In genomic region chr13:20174656-20175405, GRCh38 we compare ENCODE assay signal across 9 cellular contexts. TPM values are rescaled to one million over a fixed set of nuclear protein-coding genes. Genes with fewer than 3 reads are reported as not detected.
DNase-seq lines count a peak whose midpoint lies in the region; ATAC-seq and TF ChIP-seq lines count a peak whose summit lies in the region.
"Had no signal": no experiment of that assay in that cellular context is flagged by ENCODE, and none has a peak within 500 bp of the region (broad histone marks: within the 10 kb centered on the region; RNA-seq: fewer than 3 reads in every experiment).

No MANE protein-coding gene starts in this region.

- H3K9me3 ChIP-seq in CD4-positive, CD25-positive, alpha-beta regulatory T cell (ENCODE audit: control insufficient read depth in 2 of 2, low read length in 2 of 2) = no peaks in the 10 kb centered on the region
- H3K9me3 ChIP-seq: thyroid gland had no signal

- H3K27ac ChIP-seq in CD4-positive, CD25-positive, alpha-beta regulatory T cell (ENCODE audit: insufficient read depth, low read length, poor library complexity, severe bottlenecking) = no peak overlapping the region
- H3K27ac ChIP-seq: thyroid gland had no signal

- H3K27ac Mint-ChIP-seq in CD4-positive, CD25-positive, alpha-beta regulatory T cell = peak overlapping the region in 2 of 3 donors; percentile 32 to 62
- H3K27ac Mint-ChIP-seq in T-cell = no peak overlapping the region
- peak overlapping the region in 3 of 5 experiments; percentile 53 to 86 (median 75) for H3K27ac Mint-ChIP-seq in brain

- no peak for TF ChIP-seq CTCF in brain (conservative IDR thresholded peaks at IDR 0.05)

- H3K4me3 Mint-ChIP-seq in CD4-positive, CD25-positive, alpha-beta regulatory T cell = peak overlapping the region in 1 of 4 donors; percentile 0
- peak overlapping the region in 1 of 3 donors; percentile 18 for H3K4me3 Mint-ChIP-seq in T-cell
- H3K4me3 Mint-ChIP-seq in brain = peak overlapping the region in 1 of 5 experiments; percentile 34

- H3K4me1 ChIP-seq in CD4-positive, CD25-positive, alpha-beta regulatory T cell (ENCODE audit: control insufficient read depth, insufficient read depth, low read length, poor library complexity, severe bottlenecking) = peaks cover 3% of the 10 kb centered on the region
- H3K4me1 ChIP-seq: thyroid gland had no signal

- DNase-seq in CD4-positive, CD25-positive, alpha-beta regulatory T cell = peak in 1 of 3 donors; percentile 89
- peak in 4 of 34 experiments; percentile 25 to 43 (median 36) for DNase-seq in T-cell
- peak; percentile 60 to 86 for DNase-seq in lung microvascular endothelial cell (ENCODE audit: low read depth in 2 of 2)
- peak; percentile 58 to 78 for DNase-seq in stimulated activated CD8-positive, alpha-beta memory T cell treated with anti-CD3 and anti-CD28 coated beads, Interleukin-7, amount 100 ng/mL, for 48 hours (ENCODE audit: extremely low read depth in 1 of 2, low read depth in 1 of 2)
- no peak for DNase-seq in NCI-H2227 (lab: John Stamatoyannopoulos, UW; ENCODE audit: unreplicated experiment)

- H3K27me3 ChIP-seq in CD4-positive, CD25-positive, alpha-beta regulatory T cell (ENCODE audit: control insufficient read depth, insufficient read depth, low read length) = peaks cover 14% of the 10 kb centered on the region
- H3K27me3 ChIP-seq: thyroid gland had no signal

- no peaks in the 10 kb centered on the region for H3K36me3 ChIP-seq in CD4-positive, CD25-positive, alpha-beta regulatory T cell (ENCODE audit: control insufficient read depth, insufficient read depth, low read length)
- H3K36me3 ChIP-seq: thyroid gland had no signal

- POLR2A ChIA-PET in T-cell (lab: Charles Lee) = interaction anchor here (0.6 to 1.0 kb wide), 2 partner anchors 301 to 328 kb away, joined by 3 read pairs; no protein-coding TSS in a partner anchor

- peaks cover 7 to 18% (median 9%) of the 10 kb centered on the region in 4 donors for H3K4me1 Mint-ChIP-seq in CD4-positive, CD25-positive, alpha-beta regulatory T cell
- H3K4me1 Mint-ChIP-seq in T-cell = peaks cover 6 to 12% (median 9%) of the 10 kb centered on the region in 3 donors
- H3K4me1 Mint-ChIP-seq in brain = peaks cover 17% of the 10 kb centered on the region

- H3K27me3 Mint-ChIP-seq in CD4-positive, CD25-positive, alpha-beta regulatory T cell = peaks cover 56% of the 10 kb centered on the region
- H3K27me3 Mint-ChIP-seq in T-cell (peaks cover 75 to 84% of the 10 kb centered on the region in 2 donors), brain (peaks cover 30% of the 10 kb centered on the region)

- peak; percentile 90 to 93 for ATAC-seq in CD4-positive, CD25-positive, alpha-beta regulatory T cell (ENCODE audit: low read depth in 2 of 2)
- ATAC-seq in GM19455 (IDR thresholded peaks at IDR 0.05; ENCODE audit: unreplicated experiment) (peak; percentile 88), HG03457 (IDR thresholded peaks at IDR 0.05; ENCODE audit: unreplicated experiment) (peak; percentile 69), T-cell (replicated peaks in 1 of 4) (peak; percentile 68 to 84 (median 81))

- H3K36me3 Mint-ChIP-seq in CD4-positive, CD25-positive, alpha-beta regulatory T cell = peaks cover 3% of the 10 kb centered on the region
- H3K36me3 Mint-ChIP-seq in T-cell = no peaks in the 10 kb centered on the region
- H3K36me3 Mint-ChIP-seq in brain = no peaks in the 10 kb centered on the region

- CTCF ChIA-PET in T-cell (lab: Charles Lee) = interaction anchor here in 1 of 2 donors (1.0 kb wide), 1 partner anchor 16 kb away, joined by 3 read pairs; no protein-coding TSS in a partner anchor

- no peaks in the 10 kb centered on the region for H3K9me3 Mint-ChIP-seq in CD4-positive, CD25-positive, alpha-beta regulatory T cell
- H3K9me3 Mint-ChIP-seq in T-cell (no peaks in the 10 kb centered on the region), brain (peaks cover 0 to 3% (median 0%) of the 10 kb centered on the region in 5 experiments)

- H3K4me3 ChIP-seq in CD4-positive, CD25-positive, alpha-beta regulatory T cell (ENCODE audit: low read depth, low read length) = no peak overlapping the region
- H3K4me3 ChIP-seq: thyroid gland had no signal

RNA-seq across cellular contexts. Expression of gene GJA3, which starts 14.0 kb away (rescaled TPM):
- total RNA-seq in CD4-positive, CD25-positive, alpha-beta regulatory T cell = not detected
- under 1 TPM in 1 of 4 donors, not detected in 3; 0.06 TPM for polyA plus RNA-seq in CD4-positive, CD25-positive, alpha-beta regulatory T cell
- total RNA-seq in T-cell (under 1 TPM; 0.10 to 0.93 (median 0.42) TPM), lung microvascular endothelial cell (under 0.01 TPM in 1 of 2 replicates, not detected in the other)
- polyA plus RNA-seq in brain (ENCODE audit: insufficient read depth, low read depth, low replicate concordance) = not detected

RNA-seq across cellular contexts. Expression of gene GJB2, which starts 17.9 kb away (rescaled TPM):
- total RNA-seq in CD4-positive, CD25-positive, alpha-beta regulatory T cell = not detected
- not detected for polyA plus RNA-seq in CD4-positive, CD25-positive, alpha-beta regulatory T cell
- total RNA-seq in T-cell = under 1 TPM in 2 of 5 donors, not detected in 3; 0.10 to 0.15 TPM
- polyA plus RNA-seq in brain (ENCODE audit: insufficient read depth, low read depth, low replicate concordance) = 1.0 TPM
- total RNA-seq in lung microvascular endothelial cell = not detected in 2 replicates

RNA-seq across cellular contexts. Expression of gene GJB6, which starts 57.3 kb away (rescaled TPM):
- total RNA-seq in CD4-positive, CD25-positive, alpha-beta regulatory T cell = 3.9 TPM
- 10 to 100 TPM in 1 of 4 donors, 1 to 10 TPM in 3; 4.8 to 13.8 (median 7.5) TPM for polyA plus RNA-seq in CD4-positive, CD25-positive, alpha-beta regulatory T cell
- total RNA-seq in T-cell (1 to 10 TPM; 1.1 to 5.2 (median 2.9) TPM), lung microvascular endothelial cell (not detected in 2 replicates)
- polyA plus RNA-seq in brain (ENCODE audit: insufficient read depth, low read depth, low replicate concordance) = 15.4 TPM

Comparison
In these comparisons a context has a peak if more than half of its experiments do, and no peak if none do; other contexts are left out.
1. H3K27ac Mint-ChIP-seq: peak in CD4-positive, CD25-positive, alpha-beta regulatory T cell (2 of 3) and brain (3 of 5); none in T-cell (0 of 2).
2. Peak in every context shown above with its lines, with median percentiles within 50 percentile points of each other: ATAC-seq.